ENCODE assay signal across 1 cellular context in genomic region chr1:33162141-33162540, GRCh38.
TF ChIP-seq lines count a peak whose summit lies in the region.

No MANE protein-coding gene starts in this region.

TF ChIP-seq in HEK293, 187 proteins besides CTCF, POLR2A, EP300 and RAD21 (continued from another document):
- TF ChIP-seq INSM2 (tag by site-specific recombination; IDR thresholded peaks at IDR 0.05) (no peak), ZNF324 (tag by site-specific recombination; IDR thresholded peaks at IDR 0.05) (no peak), ZBTB20 (tag by site-specific recombination; IDR thresholded peaks at IDR 0.05) (no peak), ZNF37A (tag by site-specific recombination; IDR thresholded peaks at IDR 0.05) (no peak), ZNF266 (tag by site-specific recombination; IDR thresholded peaks at IDR 0.05; ENCODE audit: low read depth) (no peak)
